3 cellular contexts compared by ENCODE assay signal in the genomic region with DNA sequence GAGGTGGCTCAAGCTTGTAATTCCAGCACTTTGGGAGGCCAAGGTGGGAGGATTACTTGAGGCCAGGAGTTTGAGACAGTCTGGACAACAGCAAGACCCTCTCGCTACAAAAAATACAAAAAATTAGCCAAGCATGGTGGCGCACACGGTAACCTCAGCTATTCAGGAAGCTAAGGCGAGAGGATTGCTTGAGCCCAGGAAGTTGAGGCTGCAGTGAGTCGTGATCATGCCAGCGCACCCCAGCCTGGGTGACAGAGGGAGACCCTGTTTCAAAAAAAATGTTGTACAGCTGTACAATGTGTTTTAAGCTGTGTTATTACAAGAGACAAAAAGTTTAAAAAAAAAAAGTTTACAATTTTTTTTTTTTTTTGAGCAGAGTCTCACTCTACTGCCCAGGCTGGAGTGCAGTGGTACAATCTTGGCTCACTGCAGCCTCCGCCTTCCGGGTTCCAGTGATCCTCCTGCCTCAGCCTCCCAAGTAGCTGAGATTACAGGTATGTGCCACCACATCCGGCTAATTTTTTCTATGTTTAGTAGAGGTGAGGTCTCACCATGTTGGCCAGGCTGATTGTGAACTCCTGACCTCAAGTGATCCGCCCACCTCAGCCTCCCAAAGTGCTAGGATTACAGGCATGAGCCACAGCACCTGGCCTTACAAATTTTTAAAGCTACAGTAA. TPM values are rescaled to one million over a fixed set of nuclear protein-coding genes. Genes with fewer than 3 reads are reported as not detected.
"Had no signal": no experiment of that assay in that cellular context is flagged by ENCODE, and none has a peak within 500 bp of the region (broad histone marks: within the 10 kb centered on the region; RNA-seq: fewer than 3 reads in every experiment).

No MANE protein-coding gene starts in this region.

RNA-seq across cellular contexts. Expression of a gene that starts 37.3 kb away (rescaled TPM):
- total RNA-seq: HT-29, IMR-90, SK-MEL-5 had no signal
- polyA plus RNA-seq: IMR-90 had no signal
